21 cellular contexts compared by ENCODE assay signal in the genomic region with DNA sequence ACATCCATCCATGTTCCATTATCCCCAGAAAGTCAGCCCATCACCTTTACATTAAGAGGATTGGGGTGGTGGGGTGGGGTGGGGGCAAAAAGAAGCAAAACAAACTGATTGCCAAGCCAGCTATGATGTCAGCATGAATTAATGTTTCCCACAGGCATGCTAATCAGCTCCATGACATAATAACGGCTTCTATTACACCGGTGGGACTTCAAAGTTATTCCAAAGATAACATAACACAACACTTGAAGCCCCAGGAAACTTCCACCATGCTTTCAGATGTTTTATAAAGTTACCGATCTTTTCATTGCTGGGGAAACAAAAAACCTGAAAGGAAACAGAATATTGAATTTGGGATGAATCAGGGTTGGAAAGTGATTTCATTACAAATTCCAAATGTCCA.
"Had no signal": no experiment of that assay in that cellular context is flagged by ENCODE, and none has a peak within 500 bp of the region (broad histone marks: within the 10 kb centered on the region; RNA-seq: fewer than 3 reads in every experiment).

No MANE protein-coding gene starts in this region.

- H3K4me1 ChIP-seq: esophagus muscularis mucosa, lower lobe of right lung, psoas muscle, spleen, suprapubic skin, transverse colon, upper lobe of right lung, uterus had no signal

- H3K27ac ChIP-seq: coronary artery, esophagus muscularis mucosa, lower lobe of right lung, psoas muscle, skin epidermis, spleen, suprapubic skin, transverse colon, upper lobe of right lung, uterus had no signal

- H3K27me3 ChIP-seq: esophagus muscularis mucosa, spleen, suprapubic skin, transverse colon, upper lobe of right lung, uterus had no signal

- ATAC-seq: left ventricle myocardium superior; lower lobe of right lung; natural killer cell; psoas muscle; stimulated activated naive B cell treated with anti-CD40 and anti-IgM and Interleukin-4, amounts not matched to agents 10 μg/mL and 1 μg/mL and 100 μg/mL, for 72 hours; upper lobe of right lung had no signal

- H3K4me3 ChIP-seq: coronary artery, esophagus muscularis mucosa, lower lobe of right lung, psoas muscle, skin epidermis, spleen, suprapubic skin, transverse colon, upper lobe of right lung, uterus had no signal

- H3K9me3 ChIP-seq: psoas muscle, suprapubic skin, transverse colon, upper lobe of right lung, uterus had no signal

- DNase-seq: dermis blood vessel endothelial cell; effector memory CD4-positive, alpha-beta T cell; foreskin melanocyte; hypothalamus; immature natural killer cell; islet precursor cell; kidney glomerular epithelial cell; left ventricle myocardium superior; lower lobe of right lung; natural killer cell; nucleus accumbens; psoas muscle; spleen; stimulated activated naive B cell treated with anti-CD40 and anti-IgM and Interleukin-4, amounts not matched to agents 10 μg/mL and 1 μg/mL and 100 μg/mL, for 72 hours; transverse colon; upper lobe of right lung; uterus had no signal

- H3K36me3 ChIP-seq: esophagus muscularis mucosa, lower lobe of right lung, spleen, suprapubic skin, transverse colon, upper lobe of right lung, uterus had no signal
